In the genomic region with DNA sequence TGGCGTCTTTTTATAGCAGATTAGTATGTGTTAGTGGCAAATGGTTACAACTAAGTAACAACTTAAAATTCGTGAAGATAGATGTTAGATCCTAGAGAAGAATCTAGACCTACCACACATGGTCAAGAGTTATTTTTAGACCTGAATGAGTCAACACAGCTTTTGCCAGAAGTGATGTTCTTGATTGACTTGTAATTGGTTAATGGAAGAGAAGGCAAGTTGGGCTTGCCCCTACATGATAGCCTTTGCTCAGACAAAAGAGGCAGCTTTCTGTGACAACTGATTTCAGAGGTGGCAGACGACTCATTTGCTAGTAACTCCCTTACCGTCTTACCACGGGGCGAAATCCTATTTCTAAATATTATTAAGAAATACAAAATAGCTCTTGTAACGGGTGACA, we compare ENCODE assay signal across 15 cellular contexts. TPM values are rescaled to one million over a fixed set of nuclear protein-coding genes. Genes with fewer than 3 reads are reported as not detected.
A peak's percentile ranks its signal among the peaks of the same experiment; 100 is the strongest.
DNase-seq lines count a peak whose midpoint lies in the region; ATAC-seq and TF ChIP-seq lines count a peak whose summit lies in the region.
"Had no signal": no experiment of that assay in that cellular context is flagged by ENCODE, and none has a peak within 500 bp of the region (broad histone marks: within the 10 kb centered on the region; RNA-seq: fewer than 3 reads in every experiment).

No MANE protein-coding gene starts in this region.

- no peaks in the 10 kb centered on the region for H3K36me3 Mint-ChIP-seq in endothelial cell (ENCODE audit: low read depth, unreplicated experiment)
- H3K36me3 Mint-ChIP-seq: T-cell had no signal

- no peaks in the 10 kb centered on the region for H3K79me2 ChIP-seq in fibroblast of lung (ENCODE audit: control insufficient read depth, insufficient read depth, low read length)

- TF ChIP-seq POLR2A in vagina (IDR thresholded peaks at IDR 0.05) = no peak

- no peak overlapping the region for H3K4me3 ChIP-seq in fibroblast of lung (replicated peaks in 1 of 4; ENCODE audit: control extremely low read depth in 1 of 4, insufficient read depth in 1 of 4, low read depth in 3 of 4, low read length in 4 of 4)
- no peak overlapping the region for H3K4me3 ChIP-seq in vagina

- H4K20me1 ChIP-seq in fibroblast of lung (ENCODE audit: control insufficient read depth, extremely low read depth, insufficient read depth, low read length) = no peaks in the 10 kb centered on the region

- peaks cover 2% of the 10 kb centered on the region for H3K4me1 Mint-ChIP-seq in endothelial cell (ENCODE audit: unreplicated experiment)

- no peak overlapping the region for H3K9ac ChIP-seq in fibroblast of lung (ENCODE audit: insufficient read depth, low read length)

- intact Hi-C loops in vagina (cut with DNase I) = no loop called here

- H3K9me3 Mint-ChIP-seq in endothelial cell (ENCODE audit: unreplicated experiment) = no peaks in the 10 kb centered on the region
- H3K9me3 Mint-ChIP-seq: neural crest cell, T-cell had no signal

- H3K4me1 ChIP-seq in fibroblast of lung (ENCODE audit: control insufficient read depth, extremely low read depth, insufficient read depth, low read length) (no peaks in the 10 kb centered on the region), vagina (peaks cover 1% of the 10 kb centered on the region)

- H3K27me3 ChIP-seq in fibroblast of lung (ENCODE audit: control insufficient read depth, insufficient read depth, low read length) (no peaks in the 10 kb centered on the region), vagina (no peaks in the 10 kb centered on the region)

- H3K27ac ChIP-seq in fibroblast of lung (ENCODE audit: insufficient read depth, low read length) = no peak overlapping the region
- H3K27ac ChIP-seq in vagina = peak overlapping the region; percentile 55

- H3K27me3 Mint-ChIP-seq in endothelial cell (ENCODE audit: unreplicated experiment) = no peaks in the 10 kb centered on the region

- no peak overlapping the region for H2AFZ ChIP-seq in fibroblast of lung (ENCODE audit: low read length)

- DNase-seq in NCI-H82 (lab: John Stamatoyannopoulos, UW) = peak; percentile 46
- no peak for DNase-seq in NCI-H82 treated with DMSO at 0.1 percent for 48 hours (lab: John Stamatoyannopoulos, UW; ENCODE audit: unreplicated experiment)
- peak; percentile 13 for DNase-seq in SK-N-DZ (ENCODE audit: low spot score)
- DNase-seq in fibroblast of lung (ENCODE audit: low read depth in 2 of 2) = peak; percentile 52 to 60
- DNase-seq in vagina (ENCODE audit: extremely low spot score in 2 of 2) = no peak
- DNase-seq in NCI-H2196 treated with DMSO at 0.1 percent for 48 hours (lab: John Stamatoyannopoulos, UW; ENCODE audit: unreplicated experiment) = no peak
- no peak for DNase-seq in endothelial cell (ENCODE audit: low spot score)
- DNase-seq: activated CD4-positive, alpha-beta T cell treated with anti-CD3 and anti-CD28 coated beads, Interleukin-2, amount 50 U/mL, for 48 hours; activated naive CD4-positive, alpha-beta T cell; effector memory CD4-positive, alpha-beta T cell; stimulated activated CD4-positive, alpha-beta T cell treated with anti-CD3 and anti-CD28 coated beads, Interleukin-2, amount 100 ng/mL, for 24 hours; stimulated activated naive CD8-positive, alpha-beta T cell treated with anti-CD3 and anti-CD28 coated beads, Interleukin-15, Interleukin-2, amounts not matched to agents 100 U/mL and 50 U/mL, for 24 hours; T-cell had no signal

- no peak overlapping the region for H3K4me3 Mint-ChIP-seq in endothelial cell (ENCODE audit: unreplicated experiment)
- H3K4me3 Mint-ChIP-seq: T-cell had no signal

- no peaks in the 10 kb centered on the region for H3K9me3 ChIP-seq in fibroblast of lung (ENCODE audit: control insufficient read depth, insufficient read depth, low read depth, low read length)
- no peaks in the 10 kb centered on the region for H3K9me3 ChIP-seq in vagina

- no peak for TF ChIP-seq CTCF in fibroblast of lung (conservative IDR thresholded peaks at IDR 0.05 in 1 of 2, IDR thresholded peaks at IDR 0.05 in 1 of 2; ENCODE audit: low read depth in 1 of 2, low read length in 2 of 2)
- no peak for TF ChIP-seq CTCF in vagina (IDR thresholded peaks at IDR 0.05)
- TF ChIP-seq CTCF in endothelial cell (IDR thresholded peaks at IDR 0.05; ENCODE audit: unreplicated experiment) = no peak

- H3K36me3 ChIP-seq in fibroblast of lung (ENCODE audit: control insufficient read depth, insufficient read depth, low read length) (no peaks in the 10 kb centered on the region), vagina (no peaks in the 10 kb centered on the region)

- H3K27ac Mint-ChIP-seq in endothelial cell (ENCODE audit: unreplicated experiment) = no peak overlapping the region
- H3K27ac Mint-ChIP-seq: T-cell had no signal

- no peak for ATAC-seq in GM18873 (IDR thresholded peaks at IDR 0.05; ENCODE audit: low FRiP score, unreplicated experiment)
- ATAC-seq: stimulated activated naive CD8-positive, alpha-beta T cell treated with anti-CD3 and anti-CD28 coated beads, Interleukin-15, Interleukin-2, amounts not matched to agents 100 U/mL and 50 U/mL, for 24 hours; T-cell had no signal

- H3K4me2 ChIP-seq in fibroblast of lung (ENCODE audit: extremely low read depth, insufficient read depth, low read length) = no peak overlapping the region

RNA-seq across cellular contexts. Expression of a gene that starts 4.9 kb away (rescaled TPM):
- 106 and 113 TPM in 2 replicates for polyA plus RNA-seq in SK-N-DZ (2014; cell fraction: cytosol; rRNA removed)
- 38.1 and 46.7 TPM in 2 replicates for polyA plus RNA-seq in SK-N-DZ (2014; cell fraction: nucleus; rRNA removed)
- total RNA-seq in fibroblast of lung (51.7 and 63.2 TPM in 2 replicates), vagina (103 TPM), endothelial cell (ENCODE audit: unreplicated experiment) (2.3 TPM)
- polyA plus RNA-seq in fibroblast of lung = 20.2 and 45.1 TPM in 2 replicates
- polyA plus RNA-seq in fibroblast of lung (2012) = 11.1 and 33.4 TPM in 2 replicates
- polyA minus RNA-seq in fibroblast of lung (ENCODE audit: low replicate concordance) = 4.0 and 20.7 TPM in 2 replicates

RNA-seq across cellular contexts. Expression of a gene that starts 56.3 kb away (rescaled TPM):
- polyA plus RNA-seq in SK-N-DZ (2014; cell fraction: cytosol; rRNA removed) = 129 and 134 TPM in 2 replicates
- 54.2 and 64.7 TPM in 2 replicates for polyA plus RNA-seq in SK-N-DZ (2014; cell fraction: nucleus; rRNA removed)
- total RNA-seq in fibroblast of lung (271 and 743 TPM in 2 replicates), vagina (43.5 TPM), endothelial cell (ENCODE audit: unreplicated experiment) (118 TPM)
- 191 and 328 TPM in 2 replicates for polyA plus RNA-seq in fibroblast of lung
- polyA plus RNA-seq in fibroblast of lung (2012) = 98.2 and 154 TPM in 2 replicates
- 33.6 and 38.4 TPM in 2 replicates for polyA minus RNA-seq in fibroblast of lung (ENCODE audit: low replicate concordance)

Comparison
In these comparisons a context has a peak if more than half of its experiments do, and no peak if none do; other contexts are left out.
1. DNase-seq: peak in NCI-H82 (single experiment), SK-N-DZ (single experiment) and fibroblast of lung (2 of 2); none in NCI-H82 treated with DMSO at 0.1 percent for 48 hours (single experiment), vagina (0 of 2), NCI-H2196 treated with DMSO at 0.1 percent for 48 hours (single experiment) and endothelial cell (single experiment).
2. RNA of a gene that starts 4.9 kb away (total RNA-seq): 103 TPM in vagina (single experiment) and 51.7 to 63.2 TPM in fibroblast of lung; 2.3 TPM in endothelial cell (single experiment); every median in the first group is over 10 times any median in the second.